Comparison of ENCODE assay signal across 12 cellular contexts in genomic region chr6:82954937-82955577, GRCh38.
DNase-seq lines count a peak whose midpoint lies in the region; ATAC-seq and TF ChIP-seq lines count a peak whose summit lies in the region.
"Had no signal": no experiment of that assay in that cellular context is flagged by ENCODE, and none has a peak within 500 bp of the region (broad histone marks: within the 10 kb centered on the region; RNA-seq: fewer than 3 reads in every experiment).

No MANE protein-coding gene starts in this region.

- intact Hi-C loops in psoas muscle (cut with DNase I) = no loop called here
- intact Hi-C loops in uterus (cut with DNase I; ENCODE audit: low total_unique reads) = no loop called here

- DNase-seq in ELR (ENCODE audit: low read depth) (peak; percentile 93), HS-5 (ENCODE audit: low read depth) (peak; percentile 56), fibroblast of mammary gland (ENCODE audit: low read depth) (peak; percentile 82), NCI-H146 treated with DMSO at 0.1 percent for 48 hours (lab: John Stamatoyannopoulos, UW; ENCODE audit: unreplicated experiment) (no peak), medulla oblongata (ENCODE audit: extremely low spot score) (no peak), psoas muscle (no peak), uterus (no peak)
- DNase-seq: COR-L47, left cardiac atrium, NCI-H345, spleen had no signal

- no peaks in the 10 kb centered on the region for H3K9me3 ChIP-seq in psoas muscle
- H3K9me3 ChIP-seq in uterus = no peaks in the 10 kb centered on the region

- H3K36me3 ChIP-seq in psoas muscle (ENCODE audit: insufficient read depth in 1 of 2, low read depth in 1 of 2) (peaks cover 0 to 15% of the 10 kb centered on the region in 2 donors), uterus (no peaks in the 10 kb centered on the region)

- TF ChIP-seq CTCF in fibroblast of mammary gland (conservative IDR thresholded peaks at IDR 0.05; ENCODE audit: control insufficient read depth, insufficient read depth, low read depth, low read length) (no peak), psoas muscle (IDR thresholded peaks at IDR 0.05) (no peak), uterus (IDR thresholded peaks at IDR 0.05) (no peak)

- WGBS in psoas muscle, 3 donors = 76 to 85% (median 80%) methylated on average over 4 of the region's 4 CpGs

- H3K4me3 ChIP-seq in fibroblast of mammary gland (ENCODE audit: control insufficient read depth, low read depth, low read length) (no peak overlapping the region), psoas muscle (no peak overlapping the region), uterus (no peak overlapping the region)
- H3K4me3 ChIP-seq: spleen had no signal

- ATAC-seq in GM21786 (IDR thresholded peaks at IDR 0.05; ENCODE audit: unreplicated experiment) = peak; percentile 72
- ATAC-seq in psoas muscle = no peak
- ATAC-seq: left cardiac atrium had no signal

- no peak overlapping the region for H3K27ac ChIP-seq in psoas muscle
- H3K27ac ChIP-seq in uterus = no peak overlapping the region
- H3K27ac ChIP-seq: spleen had no signal

- no peak for TF ChIP-seq POLR2A in uterus (IDR thresholded peaks at IDR 0.05)

- H3K27me3 ChIP-seq in psoas muscle (ENCODE audit: insufficient read depth in 3 of 3, low read length in 2 of 3) = no peaks in the 10 kb centered on the region
- H3K27me3 ChIP-seq in uterus = no peaks in the 10 kb centered on the region
- H3K27me3 ChIP-seq: spleen had no signal

- H3K4me1 ChIP-seq in psoas muscle = no peaks in the 10 kb centered on the region
- H3K4me1 ChIP-seq in uterus = peaks cover 0 to 4% of the 10 kb centered on the region in 2 donors
- H3K4me1 ChIP-seq: spleen had no signal

Comparison
In these comparisons a context has a peak if more than half of its experiments do, and no peak if none do; other contexts are left out.
1. DNase-seq: peak in ELR (single experiment), HS-5 (single experiment) and fibroblast of mammary gland (single experiment); none in NCI-H146 treated with DMSO at 0.1 percent for 48 hours (single experiment), medulla oblongata (single experiment), psoas muscle (0 of 2) and uterus (0 of 2).